In genomic region chr5:137516961-137517360, GRCh38 we compare ENCODE assay signal across 31 cellular contexts. TPM values are rescaled to one million over a fixed set of nuclear protein-coding genes. Genes with fewer than 3 reads are reported as not detected.
"Had no signal": no experiment of that assay in that cellular context is flagged by ENCODE, and none has a peak within 500 bp of the region (broad histone marks: within the 10 kb centered on the region; RNA-seq: fewer than 3 reads in every experiment).

No MANE protein-coding gene starts in this region.

- FAIRE-seq: TTC549 had no signal

- H3K36me3 ChIP-seq: ascending aorta, cardiac muscle cell, WERI-Rb-1 had no signal

- H3K27ac ChIP-seq: ascending aorta, cardiac muscle cell, WERI-Rb-1 had no signal

- DNase-seq: activated CD4-positive, alpha-beta memory T cell treated with anti-CD3 and anti-CD28 coated beads, Interleukin-2, amount 10 ng/mL, durations not matched to agents 7 days and 5 days; activated CD4-positive, alpha-beta T cell treated with anti-CD3 and anti-CD28 coated beads for 1 hour; activated CD4-positive, alpha-beta T cell treated with anti-CD3 and anti-CD28 coated beads for 36 hours; activated CD4-positive, alpha-beta T cell treated with anti-CD3 and anti-CD28 coated beads, Interleukin-2, amount 10 ng/mL, durations not matched to agents 7 days and 5 days; activated CD4-positive, alpha-beta T cell treated with anti-CD3 and anti-CD28 coated beads, Interleukin-2, amount 50 U/mL, for 48 hours; activated CD4-positive, CD25-positive, alpha-beta regulatory T cell; activated CD8-positive, alpha-beta memory T cell treated with anti-CD3 and anti-CD28 coated beads for 24 hours; activated CD8-positive, alpha-beta memory T cell treated with anti-CD3 and anti-CD28 coated beads, Interleukin-2, amount 10 ng/mL, durations not matched to agents 7 days and 5 days; activated CD8-positive, alpha-beta memory T cell treated with anti-CD3 and anti-CD28 coated beads, Interleukin-2, amount 50 U/mL, for 48 hours; activated CD8-positive, alpha-beta T cell treated with anti-CD3 and anti-CD28 coated beads, Interleukin-2, amount 10 ng/mL, durations not matched to agents 7 days and 5 days; activated effector memory CD4-positive, alpha-beta T cell treated with Interleukin-2 at 50 U/mL for 16 hours; activated gamma-delta T cell; activated naive CD4-positive, alpha-beta T cell treated with anti-CD3 and anti-CD28 coated beads, Interleukin-2, amount 10 ng/mL, durations not matched to agents 7 days and 5 days; activated naive CD4-positive, alpha-beta T cell treated with Interleukin-2 at 50 U/mL for 16 hours; activated naive CD8-positive, alpha-beta T cell treated with anti-CD3 and anti-CD28 coated beads, Interleukin-2, amount 10 ng/mL, durations not matched to agents 7 days and 5 days; activated naive CD8-positive, alpha-beta T cell treated with anti-CD3 and anti-CD28 coated beads, Interleukin-2, amount 50 U/mL, for 24 hours; activated T-cell treated with anti-CD3 and anti-CD28 coated beads, Interleukin-2, amount 50 U/mL, for 24 hours; activated T-cell treated with anti-CD3 and anti-CD28 coated beads, Interleukin-2, amount 50 U/mL, for 48 hours; amygdala; anterior cingulate cortex; caudate nucleus; cerebellar nuclear complex; SW 1271; T-helper 1 cell; T-helper 2 cell; T-helper 9 cell had no signal

- H3K9me3 ChIP-seq: ascending aorta had no signal

- H3K4me1 ChIP-seq: ascending aorta had no signal

- H3K27me3 ChIP-seq: ascending aorta, cardiac muscle cell had no signal

- H3K4me3 ChIP-seq: ascending aorta, cardiac muscle cell had no signal

RNA-seq across cellular contexts. Expression of gene SPOCK1, which starts 17.8 kb away (rescaled TPM):
- total RNA-seq: activated CD4-positive, alpha-beta T cell treated with anti-CD3 and anti-CD28 coated beads for 36 hours; activated CD8-positive, alpha-beta T cell treated with anti-CD3 and anti-CD28 coated beads, Interleukin-2, amount 10 ng/mL, durations not matched to agents 7 days and 5 days; activated naive CD8-positive, alpha-beta T cell treated with anti-CD3 and anti-CD28 coated beads, Interleukin-2, amount 10 ng/mL, durations not matched to agents 7 days and 5 days; activated T-helper 2 cell treated with anti-CD3 and anti-CD28 coated beads, Interferon-gamma antibody, Interleukin-2, Interleukin-4, amounts not matched to agents 10 μg/mL and 5 μg/mL and 100 μg/mL, durations not matched to agents 14 hours and 24 hours and 36 hours had no signal
